ENCODE assay signal across 31 cellular contexts in genomic region chr5:86646671-86647070, GRCh38.
"Had no signal": no experiment of that assay in that cellular context is flagged by ENCODE, and none has a peak within 500 bp of the region (broad histone marks: within the 10 kb centered on the region; RNA-seq: fewer than 3 reads in every experiment).

No MANE protein-coding gene starts in this region.

- H3K4me2 ChIP-seq: neural progenitor cell, smooth muscle cell had no signal

- H3K4me3 Mint-ChIP-seq: immature natural killer cell; mesothelial cell of epicardium; naive B cell; natural killer cell; nephron progenitor cell; neural progenitor cell; stimulated activated memory B cell treated with anti-CD40 and anti-IgM and Interleukin-4, amounts not matched to agents 10 μg/mL and 1 μg/mL and 100 μg/mL, for 72 hours; stimulated activated naive CD8-positive, alpha-beta T cell treated with anti-CD3 and anti-CD28 coated beads, Interleukin-15, amount 100 ng/mL, for 72 hours had no signal

- H3K9me3 Mint-ChIP-seq: mesothelial cell of epicardium; nephron progenitor cell; neural progenitor cell; stimulated activated memory B cell treated with anti-CD40 and anti-IgM and Interleukin-4, amounts not matched to agents 10 μg/mL and 1 μg/mL and 100 μg/mL, for 72 hours; stimulated activated naive CD8-positive, alpha-beta T cell treated with anti-CD3 and anti-CD28 coated beads, Interleukin-15, amount 100 ng/mL, for 72 hours had no signal

- H3K36me3 ChIP-seq: left lung, lower lobe of right lung, neural progenitor cell, neutrophil, ovary, right atrium auricular region, right lobe of liver, thyroid gland, transverse colon, upper lobe of left lung, vagina had no signal

- H3K4me1 Mint-ChIP-seq: immature natural killer cell; mesothelial cell of epicardium; naive B cell; natural killer cell; nephron progenitor cell; stimulated activated memory B cell treated with anti-CD40 and anti-IgM and Interleukin-4, amounts not matched to agents 10 μg/mL and 1 μg/mL and 100 μg/mL, for 72 hours; stimulated activated naive CD8-positive, alpha-beta T cell treated with anti-CD3 and anti-CD28 coated beads, Interleukin-15, amount 100 ng/mL, for 72 hours had no signal

- H3K36me3 Mint-ChIP-seq: immature natural killer cell; mesothelial cell of epicardium; naive B cell; natural killer cell; neural progenitor cell; stimulated activated memory B cell treated with anti-CD40 and anti-IgM and Interleukin-4, amounts not matched to agents 10 μg/mL and 1 μg/mL and 100 μg/mL, for 72 hours had no signal

- H3K27me3 Mint-ChIP-seq: stimulated activated naive CD8-positive, alpha-beta T cell treated with anti-CD3 and anti-CD28 coated beads, Interleukin-15, amount 100 ng/mL, for 72 hours had no signal

- H3K9ac ChIP-seq: neural progenitor cell had no signal

- H3K9me3 ChIP-seq: left lung, lower lobe of right lung, neutrophil, ovary, psoas muscle, right atrium auricular region, right lobe of liver, testis, thyroid gland, transverse colon, upper lobe of left lung, vagina had no signal

- ATAC-seq: left colon; left lung; lower lobe of right lung; natural killer cell; psoas muscle; right lobe of liver; stimulated activated memory B cell treated with anti-CD40 and anti-IgM and Interleukin-4, amounts not matched to agents 10 μg/mL and 1 μg/mL and 100 μg/mL, for 72 hours; stimulated activated naive CD8-positive, alpha-beta T cell treated with anti-CD3 and anti-CD28 coated beads, Interleukin-15, amount 100 ng/mL, for 72 hours had no signal

- H3K4me1 ChIP-seq: left lung, lower lobe of right lung, psoas muscle, right atrium auricular region, right lobe of liver, testis, thyroid gland, transverse colon, upper lobe of left lung, vagina had no signal

- H3K27ac Mint-ChIP-seq: immature natural killer cell; mesothelial cell of epicardium; naive B cell; natural killer cell; nephron progenitor cell; neural progenitor cell; stimulated activated memory B cell treated with anti-CD40 and anti-IgM and Interleukin-4, amounts not matched to agents 10 μg/mL and 1 μg/mL and 100 μg/mL, for 72 hours; stimulated activated naive CD8-positive, alpha-beta T cell treated with anti-CD3 and anti-CD28 coated beads, Interleukin-15, amount 100 ng/mL, for 72 hours had no signal

- H3K27me3 ChIP-seq: left lung, neural progenitor cell, neutrophil, ovary, right atrium auricular region, testis, thyroid gland, transverse colon, upper lobe of left lung, vagina had no signal

- DNase-seq: hippocampal formation; immature natural killer cell; kidney; left colon; left lung; lower lobe of right lung; mammary epithelial cell; mesenchymal stem cell; naive B cell; natural killer cell; nephron progenitor cell; ovary; psoas muscle; right lobe of liver; stimulated activated CD4-positive, alpha-beta T cell treated with anti-CD3 and anti-CD28 coated beads, Interleukin-1b, Interleukin-23, amount 100 ng/mL, for 48 hours; stimulated activated CD4-positive, alpha-beta T cell treated with anti-CD3 and anti-CD28 coated beads, Interleukin-2, amount 100 ng/mL, for 48 hours; stimulated activated CD4-positive, alpha-beta T cell treated with anti-CD3 and anti-CD28 coated beads, Interleukin-4, amount 100 ng/mL, for 4 hours; stimulated activated CD8-positive, alpha-beta memory T cell treated with anti-CD3 and anti-CD28 coated beads, Interleukin-4, amount 100 ng/mL, for 48 hours; stimulated activated naive CD4-positive, alpha-beta T cell treated with Interleukin-2 at 50 U/mL for 16 hours; stimulated activated naive CD8-positive, alpha-beta T cell treated with anti-CD3 and anti-CD28 coated beads, Interleukin-15, amount 100 ng/mL, for 72 hours; testis; thyroid gland; transverse colon; upper lobe of left lung had no signal

- H3K4me3 ChIP-seq: left lung, lower lobe of right lung, neural progenitor cell, ovary, psoas muscle, right atrium auricular region, right lobe of liver, smooth muscle cell, testis, thyroid gland, transverse colon, upper lobe of left lung, vagina had no signal

- H3K27ac ChIP-seq: left lung, lower lobe of right lung, neural progenitor cell, neutrophil, ovary, psoas muscle, right atrium auricular region, right lobe of liver, testis, thyroid gland, transverse colon, upper lobe of left lung, vagina had no signal
